ENCODE assay signal across 2 cellular contexts in genomic region chr1:52925571-52926005, GRCh38.
TF ChIP-seq lines count a peak whose summit lies in the region.

No MANE protein-coding gene starts in this region.

TF ChIP-seq in K562, 482 proteins besides CTCF, POLR2A, EP300 and RAD21:
- TF ChIP-seq SP1 (CRISPR knock-in tag; IDR thresholded peaks at IDR 0.05) (no peak), ZNF586 (CRISPR knock-in tag; conservative IDR thresholded peaks at IDR 0.05) (no peak), SNAPC5 (CRISPR knock-in tag; IDR thresholded peaks at IDR 0.05) (no peak), GTF2B (IDR thresholded peaks at IDR 0.05; ENCODE audit: extremely low read depth, insufficient read length) (no peak), NFIC (IDR thresholded peaks at IDR 0.05) (no peak), ELF2 (CRISPR knock-in tag; IDR thresholded peaks at IDR 0.05) (no peak), ZNF408 (CRISPR knock-in tag; IDR thresholded peaks at IDR 0.05; ENCODE audit: low read depth) (no peak), MYNN (IDR thresholded peaks at IDR 0.05) (peak; percentile 99), MYNN (CRISPR knock-in tag; IDR thresholded peaks at IDR 0.05) (peak; percentile 61; the same call in 1 of the 2 replicates), NR3C1 (CRISPR knock-in tag; IDR thresholded peaks at IDR 0.05) (no peak), POLR2G (IDR thresholded peaks at IDR 0.05; ENCODE audit: low read depth, low read length) (no peak), TEAD2 (tag; IDR thresholded peaks at IDR 0.05) (no peak), NR1H2 (CRISPR knock-in tag; IDR thresholded peaks at IDR 0.05) (no peak), PKNOX1 (IDR thresholded peaks at IDR 0.05) (0 out of 2 replicates have a peak, but pooled peaks have one; percentile 8), ZNF717 (CRISPR knock-in tag; IDR thresholded peaks at IDR 0.05) (no peak)

TF ChIP-seq in HepG2, 621 proteins besides CTCF, POLR2A, EP300 and RAD21 (continues in another document):
- no peak for TF ChIP-seq POLR2AphosphoS5 (IDR thresholded peaks at IDR 0.05; ENCODE audit: low read depth, low read length)
- no peak for TF ChIP-seq GMEB1 (CRISPR knock-in tag; IDR thresholded peaks at IDR 0.05; ENCODE audit: borderline replicate concordance)
- TF ChIP-seq DR1 (CRISPR knock-in tag; IDR thresholded peaks at IDR 0.05), result no peak
- no peak for TF ChIP-seq MAFK (conservative IDR thresholded peaks at IDR 0.05 in 1 of 2, IDR thresholded peaks at IDR 0.05 in 1 of 2; ENCODE audit: low read length in 2 of 2)
- TF ChIP-seq ZXDC (CRISPR knock-in tag; IDR thresholded peaks at IDR 0.05), result no peak
- no peak for TF ChIP-seq NAIF1 (CRISPR knock-in tag; IDR thresholded peaks at IDR 0.05; ENCODE audit: borderline replicate concordance)
- no peak for TF ChIP-seq TCF7L2 (IDR thresholded peaks at IDR 0.05; ENCODE audit: low read depth, low read length)
- no peak for TF ChIP-seq MAFF (IDR thresholded peaks at IDR 0.05; ENCODE audit: low read depth, low read length)
- TF ChIP-seq ZNF576 (CRISPR knock-in tag; IDR thresholded peaks at IDR 0.05), result no peak
- peak; percentile 42; the same call in 1 of the 2 replicates for TF ChIP-seq PPARG (CRISPR knock-in tag; conservative IDR thresholded peaks at IDR 0.05)
- TF ChIP-seq RARG (CRISPR knock-in tag; IDR thresholded peaks at IDR 0.05; ENCODE audit: low read depth), result no peak
- no peak for TF ChIP-seq RFXANK (CRISPR knock-in tag; IDR thresholded peaks at IDR 0.05)
- TF ChIP-seq ZNF101 (CRISPR knock-in tag; IDR thresholded peaks at IDR 0.05; ENCODE audit: borderline replicate concordance, low read depth), result no peak
- no peak for TF ChIP-seq HDAC6 (IDR thresholded peaks at IDR 0.05; ENCODE audit: low read depth, low read length)
- TF ChIP-seq MYPOP (CRISPR knock-in tag; IDR thresholded peaks at IDR 0.05), result no peak
- no peak for TF ChIP-seq ATF7 (IDR thresholded peaks at IDR 0.05)
- no peak for TF ChIP-seq ATF7 (CRISPR knock-in tag; IDR thresholded peaks at IDR 0.05)
- no peak for TF ChIP-seq ZNF350 (CRISPR knock-in tag; IDR thresholded peaks at IDR 0.05; ENCODE audit: borderline replicate concordance, low read depth)
- no peak for TF ChIP-seq ZNF160 (CRISPR knock-in tag; IDR thresholded peaks at IDR 0.05)
- peak; percentile 72 for TF ChIP-seq FOXA3 (CRISPR knock-in tag; IDR thresholded peaks at IDR 0.05)
- no peak for TF ChIP-seq PLRG1 (conservative IDR thresholded peaks at IDR 0.05)
- no peak; the same call in 1 of the 2 replicates for TF ChIP-seq KAT8 (CRISPR knock-in tag; IDR thresholded peaks at IDR 0.05)
- TF ChIP-seq DNMT1 (CRISPR knock-in tag; IDR thresholded peaks at IDR 0.05), result no peak
- TF ChIP-seq TFAP4 (IDR thresholded peaks at IDR 0.05; ENCODE audit: borderline replicate concordance, low read depth), result no peak
- no peak for TF ChIP-seq ZNF510 (CRISPR knock-in tag; IDR thresholded peaks at IDR 0.05; ENCODE audit: low read depth)
- TF ChIP-seq ARNT2 (CRISPR knock-in tag; IDR thresholded peaks at IDR 0.05; ENCODE audit: low read depth), result no peak
- TF ChIP-seq REPIN1 (CRISPR knock-in tag; IDR thresholded peaks at IDR 0.05; ENCODE audit: borderline replicate concordance, low read depth), result no peak
- TF ChIP-seq CENPBD1 (CRISPR knock-in tag; IDR thresholded peaks at IDR 0.05; ENCODE audit: borderline replicate concordance, low read depth), result no peak
- TF ChIP-seq ZNF225 (CRISPR knock-in tag; IDR thresholded peaks at IDR 0.05), result no peak
- no peak for TF ChIP-seq ZNF737 (CRISPR knock-in tag; IDR thresholded peaks at IDR 0.05; ENCODE audit: borderline replicate concordance)
- no peak for TF ChIP-seq ZNF275 (CRISPR knock-in tag; IDR thresholded peaks at IDR 0.05; ENCODE audit: borderline replicate concordance)
- no peak for TF ChIP-seq TBX3 (IDR thresholded peaks at IDR 0.05; ENCODE audit: borderline replicate concordance)
- no peak for TF ChIP-seq NFATC3 (CRISPR knock-in tag; IDR thresholded peaks at IDR 0.05)
- peak; percentile 49; the same call in 1 of the 2 replicates for TF ChIP-seq PITX1 (CRISPR knock-in tag; IDR thresholded peaks at IDR 0.05)
- no peak for TF ChIP-seq NR2F2 (IDR thresholded peaks at IDR 0.05; ENCODE audit: borderline replicate concordance, low read depth)
- TF ChIP-seq NCOR1 (IDR thresholded peaks at IDR 0.05; ENCODE audit: borderline replicate concordance, low read length), result peak; percentile 88
- no peak for TF ChIP-seq DPF2 (CRISPR knock-in tag; IDR thresholded peaks at IDR 0.05; ENCODE audit: borderline replicate concordance, low read depth)
- TF ChIP-seq ZNF749 (CRISPR knock-in tag; IDR thresholded peaks at IDR 0.05; ENCODE audit: borderline replicate concordance), result no peak
- no peak for TF ChIP-seq TIGD3 (CRISPR knock-in tag; IDR thresholded peaks at IDR 0.05; ENCODE audit: borderline replicate concordance)
- no peak for TF ChIP-seq ZFP82 (CRISPR knock-in tag; IDR thresholded peaks at IDR 0.05; ENCODE audit: borderline replicate concordance)
- TF ChIP-seq ZNF17 (CRISPR knock-in tag; IDR thresholded peaks at IDR 0.05), result no peak
- no peak for TF ChIP-seq CCDC6 (CRISPR knock-in tag; IDR thresholded peaks at IDR 0.05)
- TF ChIP-seq HOXA3 (CRISPR knock-in tag; IDR thresholded peaks at IDR 0.05), result no peak
- no peak for TF ChIP-seq STAT6 (CRISPR knock-in tag; IDR thresholded peaks at IDR 0.05; ENCODE audit: borderline replicate concordance)
- no peak for TF ChIP-seq HES4 (CRISPR knock-in tag; IDR thresholded peaks at IDR 0.05; ENCODE audit: borderline replicate concordance)
- TF ChIP-seq NCOA1 (CRISPR knock-in tag; IDR thresholded peaks at IDR 0.05), result no peak
- TF ChIP-seq ZNF335 (CRISPR knock-in tag; IDR thresholded peaks at IDR 0.05), result 0 out of 2 replicates have a peak, but pooled peaks have one; percentile 48
- no peak for TF ChIP-seq RFXAP (CRISPR knock-in tag; IDR thresholded peaks at IDR 0.05; ENCODE audit: borderline replicate concordance)
- no peak for TF ChIP-seq PRMT3 (CRISPR knock-in tag; IDR thresholded peaks at IDR 0.05; ENCODE audit: borderline replicate concordance, low read depth)
- TF ChIP-seq ZBTB10 (CRISPR knock-in tag; IDR thresholded peaks at IDR 0.05; ENCODE audit: borderline replicate concordance), result no peak
- TF ChIP-seq JDP2 (CRISPR knock-in tag; IDR thresholded peaks at IDR 0.05; ENCODE audit: borderline replicate concordance), result no peak
- TF ChIP-seq PCBP1 (IDR thresholded peaks at IDR 0.05; ENCODE audit: borderline replicate concordance, low read depth, low read length), result no peak
- TF ChIP-seq ZNF446 (CRISPR knock-in tag; IDR thresholded peaks at IDR 0.05), result no peak
